In genomic region chr9:6757132-6757987, GRCh38 we compare ENCODE assay signal across 1 cellular context.
TF ChIP-seq lines count a peak whose summit lies in the region.

KDM4C (plus strand) TSS chr9:6757973; CDS start chr9:6792989, 35,016 bp downstream.

TF ChIP-seq in GM12878, 131 proteins besides CTCF, POLR2A, EP300 and RAD21 (continued from another document and continues in another):
- no peak for TF ChIP-seq ZNF592 (IDR thresholded peaks at IDR 0.05)
- no peak for TF ChIP-seq SUPT20H (IDR thresholded peaks at IDR 0.05; ENCODE audit: borderline replicate concordance, control insufficient read depth, low read depth, low read length)
- TF ChIP-seq CEBPZ (IDR thresholded peaks at IDR 0.05; ENCODE audit: low read depth, low read length) = no peak
- peak; percentile 90 for TF ChIP-seq RELB (IDR thresholded peaks at IDR 0.05; ENCODE audit: low read depth)
- TF ChIP-seq ZBTB4 (CRISPR knock-in tag; IDR thresholded peaks at IDR 0.05) = peak; percentile 85; the same call in 1 of the 2 replicates
- no peak for TF ChIP-seq ZNF622 (IDR thresholded peaks at IDR 0.05)
- peak; percentile 96 for TF ChIP-seq KLF5 (IDR thresholded peaks at IDR 0.05; ENCODE audit: partially characterized antibody)
- TF ChIP-seq PAX8 (IDR thresholded peaks at IDR 0.05) = peak; percentile 75; the same call in 1 of the 2 replicates
- TF ChIP-seq NBN (IDR thresholded peaks at IDR 0.05) = peak; percentile 84
- peak; percentile 79 for TF ChIP-seq FOS (IDR thresholded peaks at IDR 0.05; ENCODE audit: borderline replicate concordance, extremely low read depth, insufficient read length)
- TF ChIP-seq SIN3A (IDR thresholded peaks at IDR 0.05; ENCODE audit: low read depth, low read length) = peak; percentile 89; the same call in 1 of the 2 replicates
- peak; percentile 64 for TF ChIP-seq TBL1XR1 (IDR thresholded peaks at IDR 0.05; ENCODE audit: low read depth, low read length)
- no peak for TF ChIP-seq SREBF2 (IDR thresholded peaks at IDR 0.05; ENCODE audit: low read length)
- TF ChIP-seq TARDBP (IDR thresholded peaks at IDR 0.05; ENCODE audit: borderline replicate concordance) = no peak
- TF ChIP-seq GATAD2B (conservative IDR thresholded peaks at IDR 0.05; ENCODE audit: low read depth) = peak; percentile 86; the same call in 1 of the 2 replicates
- peak; percentile 65 for TF ChIP-seq ZNF207 (IDR thresholded peaks at IDR 0.05; ENCODE audit: borderline replicate concordance)
- TF ChIP-seq ZZZ3 (IDR thresholded peaks at IDR 0.05; ENCODE audit: control insufficient read depth, insufficient read length, low read depth) = no peak
- no peak for TF ChIP-seq PBX3 (IDR thresholded peaks at IDR 0.05; ENCODE audit: insufficient replicate concordance, low read depth, low read length)
- no peak for TF ChIP-seq SP1 (IDR thresholded peaks at IDR 0.05; ENCODE audit: low read depth, low read length)
- no peak; the same call in 1 of the 2 replicates for TF ChIP-seq CBX5 (IDR thresholded peaks at IDR 0.05; ENCODE audit: low read depth)
- 0 out of 2 replicates have a peak, but pooled peaks have one; percentile 68 for TF ChIP-seq RFX5 (IDR thresholded peaks at IDR 0.05; ENCODE audit: low read depth, low read length)
- TF ChIP-seq RB1 (IDR thresholded peaks at IDR 0.05; ENCODE audit: borderline replicate concordance) = peak; percentile 68; the same call in 1 of the 2 replicates
- TF ChIP-seq MTA3 (IDR thresholded peaks at IDR 0.05; ENCODE audit: borderline replicate concordance, low read length) = no peak
- no peak for TF ChIP-seq CUX1 (IDR thresholded peaks at IDR 0.05; ENCODE audit: insufficient replicate concordance, low read depth, low read length)
- no peak for TF ChIP-seq CHD4 (IDR thresholded peaks at IDR 0.05)
- no peak for TF ChIP-seq ZNF217 (IDR thresholded peaks at IDR 0.05)
- TF ChIP-seq LARP7 (IDR thresholded peaks at IDR 0.05) = no peak; the same call in none of the 2 replicates
- peak; percentile 37; the same call in 1 of the 2 replicates for TF ChIP-seq SPI1 (IDR thresholded peaks at IDR 0.05; ENCODE audit: borderline replicate concordance, insufficient read depth, low read depth, low read length)
- no peak for TF ChIP-seq BCL11A (IDR thresholded peaks at IDR 0.05; ENCODE audit: low read depth, low read length)
- TF ChIP-seq RUNX3 (IDR thresholded peaks at IDR 0.05; ENCODE audit: low read length) = peak; percentile 80
- peak; percentile 88 to 89 for TF ChIP-seq SRF (IDR thresholded peaks at IDR 0.05; ENCODE audit: low read depth in 2 of 2, low read length in 2 of 2)
- peak; percentile 84; the same call in 1 of the 2 replicates for TF ChIP-seq CBFB (IDR thresholded peaks at IDR 0.05; ENCODE audit: low read depth)
- no peak for TF ChIP-seq SIX5 (IDR thresholded peaks at IDR 0.05; ENCODE audit: low read depth, low read length, severe bottlenecking)
- peak; percentile 94 for TF ChIP-seq CHD1 (IDR thresholded peaks at IDR 0.05; ENCODE audit: low read depth, low read length)
- peak; percentile 81 for TF ChIP-seq BACH1 (IDR thresholded peaks at IDR 0.05; ENCODE audit: borderline replicate concordance)
- TF ChIP-seq NR2C1 (IDR thresholded peaks at IDR 0.05) = no peak
- peak; percentile 76; the same call in 1 of the 2 replicates for TF ChIP-seq DPF2 (IDR thresholded peaks at IDR 0.05)
- TF ChIP-seq POLR2AphosphoS5 (IDR thresholded peaks at IDR 0.05; ENCODE audit: low read length) = peak; percentile 98
